13 cellular contexts compared by ENCODE assay signal in genomic region chr17:67582632-67583230, GRCh38.
A peak's percentile ranks its signal among the peaks of the same experiment; 100 is the strongest.
DNase-seq lines count a peak whose midpoint lies in the region; ATAC-seq and TF ChIP-seq lines count a peak whose summit lies in the region.
"Had no signal": no experiment of that assay in that cellular context is flagged by ENCODE, and none has a peak within 500 bp of the region (broad histone marks: within the 10 kb centered on the region; RNA-seq: fewer than 3 reads in every experiment).

No MANE protein-coding gene starts in this region.

- intact Hi-C loops in esophagus muscularis mucosa (cut with DNase I) (no loop called here), sigmoid colon (cut with DNase I) (no loop called here)

- H3K27me3 ChIP-seq in esophagus muscularis mucosa = no peaks in the 10 kb centered on the region
- H3K27me3 ChIP-seq in sigmoid colon = no peaks in the 10 kb centered on the region

- TF ChIP-seq CTCF in esophagus muscularis mucosa (IDR thresholded peaks at IDR 0.05) (no peak), progenitor cell of endocrine pancreas (IDR thresholded peaks at IDR 0.05; ENCODE audit: unreplicated experiment) (no peak), sigmoid colon (IDR thresholded peaks at IDR 0.05) (no peak)

- H3K4me1 ChIP-seq in esophagus muscularis mucosa (peaks cover 0 to 15% (median 14%) of the 10 kb centered on the region in 4 donors), sigmoid colon (peaks cover 0 to 10% (median 7%) of the 10 kb centered on the region in 4 donors)

- H3K36me3 ChIP-seq in esophagus muscularis mucosa (peaks cover 0 to 21% (median 8%) of the 10 kb centered on the region in 4 donors), sigmoid colon (no peaks in the 10 kb centered on the region)

- H3K27me3 Mint-ChIP-seq in progenitor cell of endocrine pancreas = no peaks in the 10 kb centered on the region

- peak; percentile 58 for DNase-seq in DMS79 treated with DMSO at 0.1 percent for 48 hours (lab: John Stamatoyannopoulos, UW)
- peak; percentile 81 for DNase-seq in NCI-H2196 (lab: John Stamatoyannopoulos, UW; ENCODE audit: unreplicated experiment)
- no peak for DNase-seq in esophagus muscularis mucosa (ENCODE audit: extremely low spot score)
- no peak for DNase-seq in progenitor cell of endocrine pancreas (ENCODE audit: low spot score, unreplicated experiment)
- DNase-seq in OCI-M2 (lab: John Stamatoyannopoulos, UW; ENCODE audit: unreplicated experiment) = no peak
- DNase-seq in HK-2 (ENCODE audit: unreplicated experiment) = no peak
- no peak for DNase-seq in sigmoid colon
- DNase-seq: immature natural killer cell; NCI-H345; right cardiac atrium; stimulated activated CD4-positive, alpha-beta T cell treated with anti-CD3 and anti-CD28 coated beads, Interleukin-4, amount 100 ng/mL, for 1 hour; T-helper 1 cell had no signal

- TF ChIP-seq POLR2A in esophagus muscularis mucosa (IDR thresholded peaks at IDR 0.05; ENCODE audit: low read depth) (no peak), sigmoid colon (IDR thresholded peaks at IDR 0.05) (no peak)

- peak overlapping the region; percentile 32 to 64 (median 42) for H3K27ac ChIP-seq in esophagus muscularis mucosa (replicated peaks in 1 of 4)
- H3K27ac ChIP-seq in sigmoid colon = peak overlapping the region in 1 of 4 donors; percentile 20

- H3K9me3 ChIP-seq in esophagus muscularis mucosa (no peaks in the 10 kb centered on the region), sigmoid colon (no peaks in the 10 kb centered on the region)

- no peak overlapping the region for H3K4me3 Mint-ChIP-seq in progenitor cell of endocrine pancreas (ENCODE audit: low read depth)

- H3K36me3 Mint-ChIP-seq in progenitor cell of endocrine pancreas (ENCODE audit: insufficient read depth) = peaks cover 18% of the 10 kb centered on the region

- no peak for TF ChIP-seq EP300 in esophagus muscularis mucosa (IDR thresholded peaks at IDR 0.05)
- TF ChIP-seq EP300 in sigmoid colon (IDR thresholded peaks at IDR 0.05) = no peak

- ATAC-seq in HG02759 (IDR thresholded peaks at IDR 0.05; ENCODE audit: unreplicated experiment) = no peak
- ATAC-seq: right cardiac atrium had no signal

- WGBS in esophagus muscularis mucosa = 66% methylated on average over 8 of the region's 8 CpGs
- 19 to 60% methylated on average over 8 of the region's 8 CpGs for WGBS in sigmoid colon, 2 donors

- H3K4me3 ChIP-seq in esophagus muscularis mucosa = no peak overlapping the region
- H3K4me3 ChIP-seq in sigmoid colon = no peak overlapping the region

- H3K4me1 Mint-ChIP-seq in progenitor cell of endocrine pancreas (ENCODE audit: low read depth) = peaks cover 25% of the 10 kb centered on the region

- peaks cover 7% of the 10 kb centered on the region for H3K9me3 Mint-ChIP-seq in progenitor cell of endocrine pancreas (ENCODE audit: low read depth)
- H3K9me3 Mint-ChIP-seq: immature natural killer cell had no signal

- H3K27ac Mint-ChIP-seq in progenitor cell of endocrine pancreas = peak overlapping the region; percentile 76

Comparison
In these comparisons a context has a peak if more than half of its experiments do, and no peak if none do; other contexts are left out.
1. DNase-seq: peak in DMS79 treated with DMSO at 0.1 percent for 48 hours (single experiment) and NCI-H2196 (single experiment); none in esophagus muscularis mucosa (single experiment), progenitor cell of endocrine pancreas (single experiment), OCI-M2 (single experiment), HK-2 (single experiment) and sigmoid colon (single experiment).